ENCODE assay signal across 17 cellular contexts in genomic region chr15:90588427-90588826, GRCh38. TPM values are rescaled to one million over a fixed set of nuclear protein-coding genes. Genes with fewer than 3 reads are reported as not detected.
DNase-seq lines count a peak whose midpoint lies in the region; ATAC-seq and TF ChIP-seq lines count a peak whose summit lies in the region.
"Had no signal": no experiment of that assay in that cellular context is flagged by ENCODE, and none has a peak within 500 bp of the region (broad histone marks: within the 10 kb centered on the region; RNA-seq: fewer than 3 reads in every experiment).

No MANE protein-coding gene starts in this region.

- H3K9me3 ChIP-seq in fibroblast of lung (ENCODE audit: control insufficient read depth, insufficient read depth, low read depth, low read length), result no peaks in the 10 kb centered on the region
- H3K9me3 ChIP-seq in upper lobe of right lung, result no peaks in the 10 kb centered on the region
- H3K9me3 ChIP-seq in effector memory CD4-positive, alpha-beta T cell (ENCODE audit: control insufficient read depth, low read length), result no peaks in the 10 kb centered on the region
- H3K9me3 ChIP-seq: body of pancreas had no signal

- peaks cover 2% of the 10 kb centered on the region for H3K79me2 ChIP-seq in fibroblast of lung (ENCODE audit: control insufficient read depth, insufficient read depth, low read length)

- H3K27ac ChIP-seq in fibroblast of lung (ENCODE audit: insufficient read depth, low read length) (no peak overlapping the region), upper lobe of right lung (no peak overlapping the region)
- H3K27ac ChIP-seq in effector memory CD4-positive, alpha-beta T cell (ENCODE audit: insufficient read depth, low read length, poor library complexity, severe bottlenecking), result no peak overlapping the region
- H3K27ac ChIP-seq: body of pancreas had no signal

- in situ Hi-C loops in SK-MEL-5 (cut with HindIII; ENCODE audit: low pct_unique_long_range_greater_than_20kb, low sequenced_read_pairs), result no loop called here

- H3K4me3 Mint-ChIP-seq in natural killer cell treated with Interleukin-12 subunit alpha and Interleukin-12 subunit beta and Interleukin-15 and Interleukin-18, amount 100 ng/mL, for 72 hours, result no peak overlapping the region

- H3K4me1 ChIP-seq in fibroblast of lung (ENCODE audit: control insufficient read depth, extremely low read depth, insufficient read depth, low read length) (peaks cover 7% of the 10 kb centered on the region), upper lobe of right lung (peaks cover 25% of the 10 kb centered on the region)
- peaks cover 10% of the 10 kb centered on the region for H3K4me1 ChIP-seq in effector memory CD4-positive, alpha-beta T cell (ENCODE audit: control insufficient read depth, insufficient read depth, low read length, poor library complexity, severe bottlenecking)

- peaks cover 28 to 32% of the 10 kb centered on the region in 2 donors for H3K4me1 Mint-ChIP-seq in natural killer cell treated with Interleukin-12 subunit alpha and Interleukin-12 subunit beta and Interleukin-15 and Interleukin-18, amount 100 ng/mL, for 72 hours (ENCODE audit: low read depth in 2 of 2)

- intact Hi-C loops in upper lobe of right lung (cut with DNase I), result no loop called here

- no peak for DNase-seq in activated naive CD4-positive, alpha-beta T cell treated with anti-CD3 and anti-CD28 coated beads, Interleukin-2, amount 50 U/mL, for 72 hours (ENCODE audit: low spot score in 2 of 2)
- no peak for DNase-seq in activated naive CD4-positive, alpha-beta T cell treated with Interleukin-2 at 50 U/mL for 16 hours
- DNase-seq in SK-MEL-5 (ENCODE audit: low read depth, low spot score), result peak; percentile 17
- DNase-seq in fibroblast of lung (ENCODE audit: low read depth in 2 of 2), result peak; percentile 22 to 39
- no peak for DNase-seq in upper lobe of right lung
- no peak for DNase-seq in HuH-7.5 (ENCODE audit: low spot score)
- no peak for DNase-seq in effector memory CD4-positive, alpha-beta T cell
- DNase-seq in natural killer cell treated with Interleukin-12 subunit alpha and Interleukin-12 subunit beta and Interleukin-15 and Interleukin-18, amount 100 ng/mL, for 72 hours (ENCODE audit: low spot score), result no peak
- DNase-seq: activated T-cell treated with anti-CD3 and anti-CD28 coated beads, Interleukin-2, amount 50 U/mL, for 1 hour; AML-193; body of pancreas; DMS79; effector CD4-positive, alpha-beta T cell; foreskin melanocyte; NCI-H146; NCI-H446 treated with DMSO at 0.1 percent for 48 hours; PC-3 had no signal

- no peak overlapping the region for H2AFZ ChIP-seq in fibroblast of lung (ENCODE audit: low read length)

- H3K4me2 ChIP-seq in fibroblast of lung (ENCODE audit: extremely low read depth, insufficient read depth, low read length), result no peak overlapping the region

- peaks cover 0 to 7% of the 10 kb centered on the region in 2 donors for H3K9me3 Mint-ChIP-seq in activated naive CD4-positive, alpha-beta T cell treated with anti-CD3 and anti-CD28 coated beads, Interleukin-2, amount 50 U/mL, for 72 hours
- no peaks in the 10 kb centered on the region for H3K9me3 Mint-ChIP-seq in natural killer cell treated with Interleukin-12 subunit alpha and Interleukin-12 subunit beta and Interleukin-15 and Interleukin-18, amount 100 ng/mL, for 72 hours

- no peaks in the 10 kb centered on the region for H3K27me3 Mint-ChIP-seq in natural killer cell treated with Interleukin-12 subunit alpha and Interleukin-12 subunit beta and Interleukin-15 and Interleukin-18, amount 100 ng/mL, for 72 hours

- peak in 1 of 2 donors; percentile 79 for ATAC-seq in activated naive CD4-positive, alpha-beta T cell treated with anti-CD3 and anti-CD28 coated beads, Interleukin-2, amount 50 U/mL, for 72 hours
- ATAC-seq in upper lobe of right lung, result no peak
- no peak for ATAC-seq in natural killer cell treated with Interleukin-12 subunit alpha and Interleukin-12 subunit beta and Interleukin-15 and Interleukin-18, amount 100 ng/mL, for 72 hours
- ATAC-seq: body of pancreas, PC-3 had no signal

- H3K36me3 Mint-ChIP-seq in activated naive CD4-positive, alpha-beta T cell treated with anti-CD3 and anti-CD28 coated beads, Interleukin-2, amount 50 U/mL, for 72 hours, result peaks cover 7 to 36% of the 10 kb centered on the region in 2 donors
- H3K36me3 Mint-ChIP-seq in natural killer cell treated with Interleukin-12 subunit alpha and Interleukin-12 subunit beta and Interleukin-15 and Interleukin-18, amount 100 ng/mL, for 72 hours, result peaks cover under 1% of the 10 kb centered on the region

- H3K27me3 ChIP-seq in fibroblast of lung (ENCODE audit: control insufficient read depth, insufficient read depth, low read length) (no peaks in the 10 kb centered on the region), upper lobe of right lung (no peaks in the 10 kb centered on the region)
- H3K27me3 ChIP-seq in effector memory CD4-positive, alpha-beta T cell (replicated peaks; ENCODE audit: control insufficient read depth, insufficient read depth, low read length, poor library complexity, severe bottlenecking), result no peaks in the 10 kb centered on the region
- H3K27me3 ChIP-seq: body of pancreas had no signal

- TF ChIP-seq CTCF in fibroblast of lung (conservative IDR thresholded peaks at IDR 0.05 in 1 of 2, IDR thresholded peaks at IDR 0.05 in 1 of 2; ENCODE audit: low read depth in 1 of 2, low read length in 2 of 2) (no peak), upper lobe of right lung (IDR thresholded peaks at IDR 0.05) (no peak)

- H3K27ac Mint-ChIP-seq in activated naive CD4-positive, alpha-beta T cell treated with anti-CD3 and anti-CD28 coated beads, Interleukin-2, amount 50 U/mL, for 72 hours, result peak overlapping the region; percentile 40 to 68
- peak overlapping the region in 1 of 2 donors; percentile 32 for H3K27ac Mint-ChIP-seq in natural killer cell treated with Interleukin-12 subunit alpha and Interleukin-12 subunit beta and Interleukin-15 and Interleukin-18, amount 100 ng/mL, for 72 hours

- no peaks in the 10 kb centered on the region for H4K20me1 ChIP-seq in fibroblast of lung (ENCODE audit: control insufficient read depth, extremely low read depth, insufficient read depth, low read length)

- H3K36me3 ChIP-seq in fibroblast of lung (ENCODE audit: control insufficient read depth, insufficient read depth, low read length) (no peaks in the 10 kb centered on the region), upper lobe of right lung (no peaks in the 10 kb centered on the region)
- H3K36me3 ChIP-seq in effector memory CD4-positive, alpha-beta T cell (ENCODE audit: control insufficient read depth, insufficient read depth, low read length), result peaks cover 4% of the 10 kb centered on the region

- H3K4me3 ChIP-seq in fibroblast of lung (replicated peaks in 1 of 4; ENCODE audit: control extremely low read depth in 1 of 4, insufficient read depth in 1 of 4, low read depth in 3 of 4, low read length in 4 of 4), result no peak overlapping the region
- no peak overlapping the region for H3K4me3 ChIP-seq in upper lobe of right lung
- H3K4me3 ChIP-seq in effector memory CD4-positive, alpha-beta T cell (ENCODE audit: insufficient read depth, low read depth, low read length, poor library complexity, severe bottlenecking), result no peak overlapping the region
- H3K4me3 ChIP-seq: body of pancreas had no signal

- H3K9ac ChIP-seq in fibroblast of lung (ENCODE audit: insufficient read depth, low read length), result no peak overlapping the region

RNA-seq across cellular contexts. Expression of gene CRTC3, which starts 58.7 kb away (rescaled TPM):
- 10 to 100 TPM; 41.8 to 58.1 TPM for total RNA-seq in activated naive CD4-positive, alpha-beta T cell treated with anti-CD3 and anti-CD28 coated beads, Interleukin-2, amount 50 U/mL, for 72 hours
- 10.8 and 12.9 TPM in 2 replicates for total RNA-seq in SK-MEL-5 (2014; rRNA removed; shearing (Covaris generic))
- 14.4 and 24.0 TPM in 2 replicates for polyA plus RNA-seq in SK-MEL-5 (2015; cell fraction: cytosol; rRNA removed)
- polyA plus RNA-seq in SK-MEL-5 (2015; cell fraction: nucleus; rRNA removed), result 44.7 and 45.7 TPM in 2 replicates
- total RNA-seq in fibroblast of lung (12.3 and 18.3 TPM in 2 replicates), upper lobe of right lung (49.0 TPM)
- polyA plus RNA-seq in fibroblast of lung, result 18.9 and 23.4 TPM in 2 replicates
- 13.7 and 21.2 TPM in 2 replicates for polyA plus RNA-seq in fibroblast of lung (2012)
- 31.0 and 36.9 TPM in 2 replicates for polyA minus RNA-seq in fibroblast of lung (ENCODE audit: low replicate concordance)
- total RNA-seq in natural killer cell treated with Interleukin-12 subunit alpha and Interleukin-12 subunit beta and Interleukin-15 and Interleukin-18, amount 100 ng/mL, for 72 hours, result 10 to 100 TPM; 44.1 to 69.4 TPM

Comparison
In these comparisons a context has a peak if more than half of its experiments do, and no peak if none do; other contexts are left out.
1. DNase-seq: peak in SK-MEL-5 (single experiment) and fibroblast of lung (2 of 2); none in activated naive CD4-positive, alpha-beta T cell treated with anti-CD3 and anti-CD28 coated beads, Interleukin-2, amount 50 U/mL, for 72 hours (0 of 2), activated naive CD4-positive, alpha-beta T cell treated with Interleukin-2 at 50 U/mL for 16 hours (single experiment), upper lobe of right lung (single experiment), HuH-7.5 (single experiment), effector memory CD4-positive, alpha-beta T cell (0 of 3) and natural killer cell treated with Interleukin-12 subunit alpha and Interleukin-12 subunit beta and Interleukin-15 and Interleukin-18, amount 100 ng/mL, for 72 hours (single experiment).